Comparison of ENCODE assay signal across 34 cellular contexts in genomic region chr6:70145178-70145577, GRCh38.
"Had no signal": no experiment of that assay in that cellular context is flagged by ENCODE, and none has a peak within 500 bp of the region (broad histone marks: within the 10 kb centered on the region; RNA-seq: fewer than 3 reads in every experiment).

No MANE protein-coding gene starts in this region.

- H3K27ac ChIP-seq: adrenal gland, ascending aorta, body of pancreas, brain microvascular endothelial cell, breast epithelium, cardiac muscle cell had no signal

- ATAC-seq: activated naive CD4-positive, alpha-beta T cell treated with anti-CD3 and anti-CD28 coated beads, Interleukin-2, amount 50 U/mL, for 72 hours; activated naive CD8-positive, alpha-beta T cell treated with anti-CD3 and anti-CD28 coated beads, Interleukin-2, amount 50 U/mL, for 24 hours; activated T-cell treated with anti-CD3 and anti-CD28 coated beads, Interleukin-2, amount 50 U/mL, for 4 hours; activated T-cell treated with anti-CD3 and anti-CD28 coated beads, Interleukin-2, amount 50 U/mL, for 72 hours; activated T-helper 17 cell treated with anti-CD3 and anti-CD28 coated beads, Interleukin-2, amount 50 U/mL, for 72 hours; body of pancreas had no signal

- DNase-seq: activated effector memory CD4-positive, alpha-beta T cell treated with anti-CD3 and anti-CD28 coated beads, Interleukin-2, amount 50 U/mL, for 16 hours; activated effector memory CD4-positive, alpha-beta T cell treated with Interleukin-2 at 50 U/mL for 16 hours; activated gamma-delta T cell; activated gamma-delta T cell treated with Interleukin-2 at 50 U/mL for 16 hours; activated naive CD4-positive, alpha-beta T cell; activated naive CD4-positive, alpha-beta T cell treated with anti-CD3 and anti-CD28 coated beads for 36 hours; activated naive CD4-positive, alpha-beta T cell treated with anti-CD3 and anti-CD28 coated beads, Interleukin-2, amount 10 ng/mL, durations not matched to agents 7 days and 5 days; activated naive CD4-positive, alpha-beta T cell treated with anti-CD3 and anti-CD28 coated beads, Interleukin-2, amount 50 U/mL, for 16 hours; activated naive CD4-positive, alpha-beta T cell treated with Interleukin-2 at 50 U/mL for 16 hours; activated naive CD8-positive, alpha-beta T cell treated with anti-CD3 and anti-CD28 coated beads for 36 hours; activated naive CD8-positive, alpha-beta T cell treated with anti-CD3 and anti-CD28 coated beads, Interleukin-2, amount 10 ng/mL, durations not matched to agents 7 days and 5 days; activated naive CD8-positive, alpha-beta T cell treated with anti-CD3 and anti-CD28 coated beads, Interleukin-2, amount 50 U/mL, for 24 hours; activated T-cell treated with anti-CD3 and anti-CD28 coated beads, Interleukin-2, amount 50 U/mL, for 1 hour; activated T-cell treated with anti-CD3 and anti-CD28 coated beads, Interleukin-2, amount 50 U/mL, for 24 hours; activated T-cell treated with anti-CD3 and anti-CD28 coated beads, Interleukin-2, amount 50 U/mL, for 4 hours; activated T-cell treated with anti-CD3 and anti-CD28 coated beads, Interleukin-2, amount 50 U/mL, for 48 hours; activated T-cell treated with anti-CD3 and anti-CD28 coated beads, Interleukin-2, amount 50 U/mL, for 72 hours; adrenal gland; amniotic stem cell; amygdala; anterior cingulate cortex; aorta; body of pancreas; brain microvascular endothelial cell; caudate nucleus; central memory CD4-positive, alpha-beta T cell; cerebellar nuclear complex had no signal

- H3K4me3 ChIP-seq: adrenal gland, ascending aorta, body of pancreas, breast epithelium, cardiac muscle cell had no signal

- H3K27me3 ChIP-seq: adrenal gland, ascending aorta, body of pancreas, brain microvascular endothelial cell, breast epithelium, cardiac muscle cell had no signal

- FAIRE-seq: astrocyte, bronchial epithelial cell had no signal

- H3K4me1 ChIP-seq: adrenal gland, ascending aorta, breast epithelium had no signal

- H3K36me3 ChIP-seq: adrenal gland, ascending aorta, brain microvascular endothelial cell, breast epithelium, cardiac muscle cell had no signal

- H3K9me3 ChIP-seq: adrenal gland, ascending aorta, body of pancreas, breast epithelium had no signal
